In the genomic region with DNA sequence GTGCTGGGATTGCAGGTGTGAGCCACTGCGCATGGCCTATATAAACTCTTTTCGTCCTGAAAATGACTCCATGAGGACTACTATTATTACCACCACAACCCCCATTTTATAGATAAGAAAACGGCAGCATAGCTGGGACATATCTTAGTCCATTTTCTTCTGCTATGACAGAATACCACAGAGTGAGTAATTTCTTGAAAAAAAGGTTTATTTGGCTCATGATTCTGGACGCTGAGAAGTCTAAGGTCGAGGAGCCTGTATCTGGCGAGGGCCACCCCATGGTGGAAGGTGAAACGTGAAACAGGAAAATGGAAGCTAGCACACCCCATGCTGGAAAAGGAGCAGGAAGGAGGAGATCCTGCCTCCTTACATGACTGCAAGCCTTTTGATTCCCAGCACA, we compare ENCODE assay signal across 26 cellular contexts.
"Had no signal": no experiment of that assay in that cellular context is flagged by ENCODE, and none has a peak within 500 bp of the region (broad histone marks: within the 10 kb centered on the region; RNA-seq: fewer than 3 reads in every experiment).

No MANE protein-coding gene starts in this region.

- H3K9me3 Mint-ChIP-seq: nephron progenitor cell had no signal

- H3K27me3 ChIP-seq: neutrophil, pancreas, spleen, stomach had no signal

- DNase-seq: dermis blood vessel endothelial cell; erythroblast; foreskin melanocyte; head of caudate nucleus; hippocampal formation; kidney glomerular epithelial cell; mammary epithelial cell; naive thymus-derived CD4-positive, alpha-beta T cell; nephron progenitor cell; pancreas; spleen; stimulated activated CD4-positive, alpha-beta T cell treated with anti-CD3 and anti-CD28 coated beads, Interleukin-15, amount 100 ng/mL, for 24 hours; stimulated activated CD4-positive, alpha-beta T cell treated with anti-CD3 and anti-CD28 coated beads, Interleukin-1b, Interleukin-23, amount 100 ng/mL, for 48 hours; stimulated activated CD4-positive, alpha-beta T cell treated with anti-CD3 and anti-CD28 coated beads, Interleukin-4, amount 100 ng/mL, for 24 hours; stimulated activated naive CD4-positive, alpha-beta T cell; stomach; substantia nigra; trophoblast cell had no signal

- H3K36me3 ChIP-seq: neutrophil, pancreas, spleen, stomach, thoracic aorta had no signal

- H3K4me1 ChIP-seq: pancreas had no signal

- H3K27ac Mint-ChIP-seq: naive thymus-derived CD4-positive, alpha-beta T cell; nephron progenitor cell; progenitor cell of endocrine pancreas had no signal

- H3K27ac ChIP-seq: neutrophil, pancreas, spleen, stomach, thoracic aorta had no signal

- FAIRE-seq: colon, endothelial cell of umbilical vein, islet of Langerhans, pancreas, urothelium cell line had no signal

- H3K36me3 Mint-ChIP-seq: naive thymus-derived CD4-positive, alpha-beta T cell had no signal

- ATAC-seq: naive thymus-derived CD4-positive, alpha-beta T cell; pancreas; sciatic nerve had no signal

- H3K4me3 ChIP-seq: pancreas, spleen, stomach, thoracic aorta had no signal

- H3K9me3 ChIP-seq: neutrophil, pancreas, spleen, stomach, thoracic aorta had no signal

- H3K4me3 Mint-ChIP-seq: naive thymus-derived CD4-positive, alpha-beta T cell; nephron progenitor cell had no signal
